1 cellular context compared by ENCODE assay signal in the genomic region with DNA sequence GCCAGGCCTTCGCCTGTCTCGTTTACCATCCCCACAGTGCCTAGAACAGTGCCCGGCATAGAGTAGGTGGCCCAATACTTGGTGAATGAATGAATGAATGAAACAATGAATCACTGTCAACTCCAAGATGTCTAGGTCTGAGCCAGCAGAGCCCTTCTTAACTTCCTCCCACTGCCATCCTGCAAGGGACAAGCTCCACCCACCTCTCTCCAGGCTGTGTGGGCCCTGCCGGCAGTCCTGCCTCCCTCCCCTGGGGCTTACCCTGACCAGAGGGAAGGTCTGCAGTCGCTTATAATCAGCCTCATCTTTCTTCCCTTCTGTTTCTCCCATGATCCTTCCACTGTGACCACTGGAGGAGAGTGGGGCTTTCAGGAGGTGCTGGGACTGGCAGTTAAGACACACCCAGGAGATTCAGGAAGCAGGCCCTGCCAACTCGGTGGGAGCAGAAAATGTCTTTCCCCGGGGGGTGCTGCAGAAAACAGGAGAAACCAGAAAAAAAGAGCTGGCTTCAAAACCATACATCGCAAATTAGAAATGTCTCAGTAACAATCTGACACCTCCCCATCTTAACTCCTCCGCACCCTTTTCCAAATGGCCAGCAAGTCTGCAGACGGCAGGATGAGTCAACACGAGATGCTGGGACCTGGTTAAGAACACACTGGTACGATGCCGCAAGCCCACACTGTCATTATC.
TF ChIP-seq lines count a peak whose summit lies in the region.

No MANE protein-coding gene starts in this region.

TF ChIP-seq in IMR-90, 13 proteins besides CTCF, POLR2A, EP300 and RAD21 (continued from another document):
- TF ChIP-seq, protein P1, sequence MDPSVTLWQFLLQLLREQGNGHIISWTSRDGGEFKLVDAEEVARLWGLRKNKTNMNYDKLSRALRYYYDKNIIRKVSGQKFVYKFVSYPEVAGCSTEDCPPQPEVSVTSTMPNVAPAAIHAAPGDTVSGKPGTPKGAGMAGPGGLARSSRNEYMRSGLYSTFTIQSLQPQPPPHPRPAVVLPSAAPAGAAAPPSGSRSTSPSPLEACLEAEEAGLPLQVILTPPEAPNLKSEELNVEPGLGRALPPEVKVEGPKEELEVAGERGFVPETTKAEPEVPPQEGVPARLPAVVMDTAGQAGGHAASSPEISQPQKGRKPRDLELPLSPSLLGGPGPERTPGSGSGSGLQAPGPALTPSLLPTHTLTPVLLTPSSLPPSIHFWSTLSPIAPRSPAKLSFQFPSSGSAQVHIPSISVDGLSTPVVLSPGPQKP (IDR thresholded peaks at IDR 0.05; ENCODE audit: borderline replicate concordance, low read depth, low read length): no peak
- no peak for TF ChIP-seq MXI1 (IDR thresholded peaks at IDR 0.05; ENCODE audit: borderline replicate concordance, low read depth, low read length)
TF ChIP-seq in IMR-90: peak in this region for 0.
